Comparison of ENCODE assay signal across 1 cellular context in genomic region chr6:143236151-143236788, GRCh38.
TF ChIP-seq lines count a peak whose summit lies in the region.

No MANE protein-coding gene starts in this region.

TF ChIP-seq in WTC11, 78 proteins besides CTCF, POLR2A, EP300 and RAD21 (continued from another document):
- TF ChIP-seq, protein P1, sequence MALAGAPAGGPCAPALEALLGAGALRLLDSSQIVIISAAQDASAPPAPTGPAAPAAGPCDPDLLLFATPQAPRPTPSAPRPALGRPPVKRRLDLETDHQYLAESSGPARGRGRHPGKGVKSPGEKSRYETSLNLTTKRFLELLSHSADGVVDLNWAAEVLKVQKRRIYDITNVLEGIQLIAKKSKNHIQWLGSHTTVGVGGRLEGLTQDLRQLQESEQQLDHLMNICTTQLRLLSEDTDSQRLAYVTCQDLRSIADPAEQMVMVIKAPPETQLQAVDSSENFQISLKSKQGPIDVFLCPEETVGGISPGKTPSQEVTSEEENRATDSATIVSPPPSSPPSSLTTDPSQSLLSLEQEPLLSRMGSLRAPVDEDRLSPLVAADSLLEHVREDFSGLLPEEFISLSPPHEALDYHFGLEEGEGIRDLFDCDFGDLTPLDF (CRISPR knock-in tag; IDR thresholded peaks at IDR 0.05) = no peak
